In genomic region chr9:137705443-137705863, GRCh38 we compare ENCODE assay signal across 8 cellular contexts.
DNase-seq lines count a peak whose midpoint lies in the region; ATAC-seq and TF ChIP-seq lines count a peak whose summit lies in the region.

No MANE protein-coding gene starts in this region.

- H3K4me3 Mint-ChIP-seq in T-helper 17 cell (peak overlapping the region; percentile 68), glutamatergic neuron (ENCODE audit: unreplicated experiment) (no peak overlapping the region)

- DNase-seq in DND-41: no peak
- DNase-seq in T-helper 17 cell: no peak
- peak in 1 of 2 donors; percentile 29 for DNase-seq in left colon
- no peak for DNase-seq in glutamatergic neuron
- no peak for DNase-seq in Ammon's horn (ENCODE audit: low spot score)
- DNase-seq in H7: no peak
- DNase-seq in NCI-H748 treated with DMSO at 0.1 percent for 48 hours (lab: John Stamatoyannopoulos, UW): no peak

- H3K4me3 ChIP-seq in DND-41 (ENCODE audit: low read depth in 1 of 2, low read length in 2 of 2) (no peak overlapping the region), H7 (ENCODE audit: insufficient read depth, low read depth, low read length) (no peak overlapping the region)

- no peak overlapping the region for H3K9ac ChIP-seq in DND-41 (ENCODE audit: low read depth, low read length)

- H3K36me3 ChIP-seq in DND-41 (ENCODE audit: insufficient read depth, low read length) (peaks cover 22% of the 10 kb centered on the region), H7 (replicated peaks; ENCODE audit: control insufficient read depth, insufficient read depth, low read length) (no peaks in the 10 kb centered on the region)

- H3K4me1 Mint-ChIP-seq in T-helper 17 cell: peaks cover 31% of the 10 kb centered on the region
- peaks cover 15% of the 10 kb centered on the region for H3K4me1 Mint-ChIP-seq in glutamatergic neuron (ENCODE audit: low read depth, unreplicated experiment)

- H3K4me2 ChIP-seq in DND-41 (ENCODE audit: insufficient read depth, low read length): no peak overlapping the region

- H3K9me3 Mint-ChIP-seq in glutamatergic neuron (ENCODE audit: unreplicated experiment): peaks cover 13% of the 10 kb centered on the region

- ATAC-seq in DND-41 (ENCODE audit: insufficient read depth, low read depth) (peak; percentile 40; the same call in 1 of the 3 replicates), GM21528 (IDR thresholded peaks at IDR 0.05; ENCODE audit: low FRiP score, unreplicated experiment) (peak; percentile 67), T-helper 17 cell (peak; percentile 84), left colon (peak; percentile 25)

- H3K27ac Mint-ChIP-seq in T-helper 17 cell (peak overlapping the region; percentile 74), glutamatergic neuron (ENCODE audit: unreplicated experiment) (no peak overlapping the region)

- no peaks in the 10 kb centered on the region for H3K4me1 ChIP-seq in DND-41 (ENCODE audit: insufficient read depth, low read length)

- TF ChIP-seq CTCF in DND-41 (IDR thresholded peaks at IDR 0.05; ENCODE audit: borderline replicate concordance, extremely low read depth, low read length, poor library complexity, severe bottlenecking) (no peak), glutamatergic neuron (IDR thresholded peaks at IDR 0.05; ENCODE audit: partially characterized antibody, unreplicated experiment) (no peak)

- H3K27ac ChIP-seq in DND-41 (ENCODE audit: low read length): no peak overlapping the region

- H3K9me3 ChIP-seq in DND-41 (ENCODE audit: insufficient read depth, low read length, severe bottlenecking): peaks cover 11% of the 10 kb centered on the region
- H3K9me3 ChIP-seq in T-helper 17 cell (ENCODE audit: control insufficient read depth, low read length, poor library complexity, severe bottlenecking): no peaks in the 10 kb centered on the region

- no peak overlapping the region for H2AFZ ChIP-seq in DND-41 (ENCODE audit: low read depth, low read length)

- H3K27me3 ChIP-seq in DND-41 (ENCODE audit: insufficient read depth, low read length, poor library complexity): no peaks in the 10 kb centered on the region
- H3K27me3 ChIP-seq in H7 (ENCODE audit: control insufficient read depth, insufficient read depth, low read length): no peaks in the 10 kb centered on the region

- peaks cover 48% of the 10 kb centered on the region for H4K20me1 ChIP-seq in DND-41 (ENCODE audit: insufficient read depth, low read length)

- peaks cover 7% of the 10 kb centered on the region for H3K36me3 Mint-ChIP-seq in T-helper 17 cell (ENCODE audit: low read depth)
- peaks cover 9% of the 10 kb centered on the region for H3K36me3 Mint-ChIP-seq in glutamatergic neuron (ENCODE audit: unreplicated experiment)

- intact Hi-C loops in left colon (cut with DNase I, micrococcal nuclease): no loop called here

- no peaks in the 10 kb centered on the region for H3K27me3 Mint-ChIP-seq in T-helper 17 cell
- peaks cover 7% of the 10 kb centered on the region for H3K27me3 Mint-ChIP-seq in glutamatergic neuron (ENCODE audit: unreplicated experiment)

- H3K79me2 ChIP-seq in DND-41 (ENCODE audit: insufficient read depth, low read length): peaks cover 88% of the 10 kb centered on the region

Comparison
In these comparisons a context has a peak if more than half of its experiments do, and no peak if none do; other contexts are left out.
1. ATAC-seq: peak in every context shown above with its lines; median percentile 84 in T-helper 17 cell; 67 in GM21528; 40 in DND-41; 25 in left colon.